ENCODE assay signal across 18 cellular contexts in the genomic region with DNA sequence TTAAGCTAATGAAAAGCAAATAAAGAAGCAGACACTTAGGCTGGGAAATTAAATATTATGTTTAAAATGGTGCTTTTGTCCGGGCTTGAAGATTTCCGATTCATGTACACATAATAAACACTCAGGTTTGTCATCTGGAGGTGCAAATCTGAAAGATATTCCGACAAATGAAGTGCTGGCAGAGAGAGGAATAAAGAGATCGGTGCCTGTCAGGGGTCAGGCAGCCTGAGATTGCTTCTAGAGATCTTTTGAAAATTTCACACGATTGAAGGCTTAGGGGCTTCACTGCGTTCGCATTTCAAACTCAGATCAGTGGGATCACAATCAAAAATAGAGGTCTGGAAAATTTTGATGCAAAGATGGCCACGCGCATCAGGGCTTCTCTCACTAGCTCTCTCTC. TPM values are rescaled to one million over a fixed set of nuclear protein-coding genes. Genes with fewer than 3 reads are reported as not detected.
DNase-seq lines count a peak whose midpoint lies in the region; ATAC-seq and TF ChIP-seq lines count a peak whose summit lies in the region.
"Had no signal": no experiment of that assay in that cellular context is flagged by ENCODE, and none has a peak within 500 bp of the region (broad histone marks: within the 10 kb centered on the region; RNA-seq: fewer than 3 reads in every experiment).

No MANE protein-coding gene starts in this region.

- intact Hi-C loops in activated CD4-positive, alpha-beta T cell treated with anti-CD3 and anti-CD28 coated beads, Interleukin-2, amount 10 ng/mL, durations not matched to agents 24 days and 14 days (cut with micrococcal nuclease) = loop anchor here (2.0 kb wide), 2 partner anchors 23 to 47 kb away; no protein-coding TSS in a partner anchor
- intact Hi-C loops in sigmoid colon (cut with DNase I) = no loop called here

- TF ChIP-seq EP300 in tibial nerve (IDR thresholded peaks at IDR 0.05) (no peak), sigmoid colon (IDR thresholded peaks at IDR 0.05) (no peak)

- TF ChIP-seq POLR2A in tibial nerve (IDR thresholded peaks at IDR 0.05) (no peak), sigmoid colon (IDR thresholded peaks at IDR 0.05) (no peak)

- H3K36me3 ChIP-seq in neuron (ENCODE audit: insufficient read depth, low read length) = no peaks in the 10 kb centered on the region
- no peaks in the 10 kb centered on the region for H3K36me3 ChIP-seq in tibial nerve
- no peaks in the 10 kb centered on the region for H3K36me3 ChIP-seq in sigmoid colon
- H3K36me3 ChIP-seq: BLaER1 had no signal

- peaks cover 52% of the 10 kb centered on the region for H3K4me1 ChIP-seq in neuron (ENCODE audit: insufficient read depth, low read length)
- peaks cover 0 to 60% (median 6%) of the 10 kb centered on the region in 4 donors for H3K4me1 ChIP-seq in tibial nerve
- peaks cover 0 to 36% (median 34%) of the 10 kb centered on the region in 4 donors for H3K4me1 ChIP-seq in sigmoid colon
- H3K4me1 ChIP-seq: BLaER1 had no signal

- peaks cover 12% of the 10 kb centered on the region for H3K9me3 Mint-ChIP-seq in activated CD4-positive, alpha-beta T cell treated with anti-CD3 and anti-CD28 coated beads, Interleukin-2, amount 10 ng/mL, durations not matched to agents 24 days and 14 days
- H3K9me3 Mint-ChIP-seq in brain = peaks cover 0 to 8% (median 0%) of the 10 kb centered on the region in 5 experiments
- H3K9me3 Mint-ChIP-seq in activated CD8-positive, alpha-beta T cell treated with anti-CD3 and anti-CD28 coated beads, Interleukin-2, amount 10 ng/mL, durations not matched to agents 7 days and 5 days (ENCODE audit: insufficient read depth) = no peaks in the 10 kb centered on the region

- peak overlapping the region; percentile 41 for H3K27ac Mint-ChIP-seq in activated CD4-positive, alpha-beta T cell treated with anti-CD3 and anti-CD28 coated beads, Interleukin-2, amount 10 ng/mL, durations not matched to agents 24 days and 14 days
- peak overlapping the region in 3 of 5 experiments; percentile 72 to 97 (median 90) for H3K27ac Mint-ChIP-seq in brain
- H3K27ac Mint-ChIP-seq in activated CD8-positive, alpha-beta T cell treated with anti-CD3 and anti-CD28 coated beads, Interleukin-2, amount 10 ng/mL, durations not matched to agents 7 days and 5 days = no peak overlapping the region

- CTCF ChIA-PET in activated CD8-positive, alpha-beta T cell treated with anti-CD3 and anti-CD28 coated beads, Interleukin-2, amount 10 ng/mL, durations not matched to agents 7 days and 5 days (lab: Charles Lee) = interaction anchor here (1.1 to 1.4 kb wide), 2 partner anchors 37 to 47 kb away, joined by 3 to 5 read pairs; no protein-coding TSS in a partner anchor

- peak overlapping the region; percentile 65 for H2AFZ ChIP-seq in neuron (ENCODE audit: low read depth, low read length)

- H3K4me3 ChIP-seq in neuron (ENCODE audit: low read length) (peak overlapping the region; percentile 63), tibial nerve (no peak overlapping the region), sigmoid colon (no peak overlapping the region)
- H3K4me3 ChIP-seq: BLaER1 had no signal

- H3K4me3 Mint-ChIP-seq in activated CD4-positive, alpha-beta T cell treated with anti-CD3 and anti-CD28 coated beads, Interleukin-2, amount 10 ng/mL, durations not matched to agents 24 days and 14 days = no peak overlapping the region
- peak overlapping the region in 3 of 5 experiments; percentile 48 to 79 (median 62) for H3K4me3 Mint-ChIP-seq in brain
- no peak overlapping the region for H3K4me3 Mint-ChIP-seq in activated CD8-positive, alpha-beta T cell treated with anti-CD3 and anti-CD28 coated beads, Interleukin-2, amount 10 ng/mL, durations not matched to agents 7 days and 5 days

- no peak for TF ChIP-seq CTCF in brain (conservative IDR thresholded peaks at IDR 0.05)
- no peak for TF ChIP-seq CTCF in tibial nerve (IDR thresholded peaks at IDR 0.05)
- no peak for TF ChIP-seq CTCF in sigmoid colon (IDR thresholded peaks at IDR 0.05)

- no peaks in the 10 kb centered on the region for H3K4me1 Mint-ChIP-seq in activated CD4-positive, alpha-beta T cell treated with anti-CD3 and anti-CD28 coated beads, Interleukin-2, amount 10 ng/mL, durations not matched to agents 24 days and 14 days
- peaks cover 68% of the 10 kb centered on the region for H3K4me1 Mint-ChIP-seq in brain
- H3K4me1 Mint-ChIP-seq in activated CD8-positive, alpha-beta T cell treated with anti-CD3 and anti-CD28 coated beads, Interleukin-2, amount 10 ng/mL, durations not matched to agents 7 days and 5 days (ENCODE audit: low read depth) = peaks cover 2% of the 10 kb centered on the region

- no peak for ATAC-seq in GM21367 (IDR thresholded peaks at IDR 0.05; ENCODE audit: unreplicated experiment)
- ATAC-seq in activated CD8-positive, alpha-beta T cell treated with anti-CD3 and anti-CD28 coated beads, Interleukin-2, amount 10 ng/mL, durations not matched to agents 7 days and 5 days = no peak
- ATAC-seq: HepG2 had no signal

- H3K9me3 ChIP-seq in neuron (ENCODE audit: low read length) (peaks cover 9% of the 10 kb centered on the region), tibial nerve (no peaks in the 10 kb centered on the region), sigmoid colon (no peaks in the 10 kb centered on the region)

- peaks cover 80% of the 10 kb centered on the region for H3K27me3 Mint-ChIP-seq in activated CD4-positive, alpha-beta T cell treated with anti-CD3 and anti-CD28 coated beads, Interleukin-2, amount 10 ng/mL, durations not matched to agents 24 days and 14 days
- H3K27me3 Mint-ChIP-seq in brain = peaks cover 100% of the 10 kb centered on the region
- peaks cover 87% of the 10 kb centered on the region for H3K27me3 Mint-ChIP-seq in activated CD8-positive, alpha-beta T cell treated with anti-CD3 and anti-CD28 coated beads, Interleukin-2, amount 10 ng/mL, durations not matched to agents 7 days and 5 days (ENCODE audit: low read depth)

- POLR2A ChIA-PET in activated CD8-positive, alpha-beta T cell treated with anti-CD3 and anti-CD28 coated beads, Interleukin-2, amount 10 ng/mL, durations not matched to agents 7 days and 5 days (lab: Charles Lee) = no interaction called here

- 62 to 69% methylated on average over 9 of the region's 9 CpGs for WGBS in tibial nerve, 2 donors
- 34 to 43% methylated on average over 9 of the region's 9 CpGs for WGBS in sigmoid colon, 2 donors

- H3K27me3 ChIP-seq in neuron (ENCODE audit: insufficient read depth, low read length) (no peaks in the 10 kb centered on the region), tibial nerve (peaks cover 0 to 4% of the 10 kb centered on the region in 2 donors), sigmoid colon (peaks cover 52 to 100% (median 77%) of the 10 kb centered on the region in 3 donors)

- no peak for DNase-seq in activated CD4-positive, alpha-beta T cell treated with anti-CD3 and anti-CD28 coated beads, Interleukin-2, amount 10 ng/mL, durations not matched to agents 24 days and 14 days
- DNase-seq in activated CD4-positive, alpha-beta T cell treated with anti-CD3 and anti-CD28 coated beads, Interleukin-2, amount 50 U/mL, for 4 hours = no peak
- DNase-seq in tibial nerve (ENCODE audit: low spot score in 2 of 2) (no peak), sigmoid colon (no peak)
- DNase-seq in activated CD8-positive, alpha-beta T cell treated with anti-CD3 and anti-CD28 coated beads, Interleukin-2, amount 10 ng/mL, durations not matched to agents 7 days and 5 days = no peak
- DNase-seq: CD8-positive, alpha-beta memory T cell; DND-41; Kasumi-1; NCI-H1105 treated with DMSO at 0.1 percent for 48 hours; NCI-H1694 treated with DMSO at 0.1 percent for 48 hours; NCI-H2107; NCI-H226; NCI-H524 treated with DMSO at 0.1 percent for 48 hours had no signal

- H3K27ac ChIP-seq in tibial nerve = peak overlapping the region in 3 of 4 donors; percentile 64 to 100 (median 99)
- H3K27ac ChIP-seq in sigmoid colon = no peak overlapping the region
- H3K27ac ChIP-seq: BLaER1 had no signal

- H3K36me3 Mint-ChIP-seq in activated CD4-positive, alpha-beta T cell treated with anti-CD3 and anti-CD28 coated beads, Interleukin-2, amount 10 ng/mL, durations not matched to agents 24 days and 14 days (ENCODE audit: low read depth) = peaks cover 7% of the 10 kb centered on the region
- no peaks in the 10 kb centered on the region for H3K36me3 Mint-ChIP-seq in brain
- peaks cover 9% of the 10 kb centered on the region for H3K36me3 Mint-ChIP-seq in activated CD8-positive, alpha-beta T cell treated with anti-CD3 and anti-CD28 coated beads, Interleukin-2, amount 10 ng/mL, durations not matched to agents 7 days and 5 days (ENCODE audit: low read depth)
- H3K36me3 Mint-ChIP-seq: CD8-positive, alpha-beta memory T cell had no signal

RNA-seq across cellular contexts. Expression of a gene that starts 33.2 kb away (rescaled TPM):
- not detected in 2 replicates for total RNA-seq in activated CD4-positive, alpha-beta T cell treated with anti-CD3 and anti-CD28 coated beads, Interleukin-2, amount 10 ng/mL, durations not matched to agents 24 days and 14 days
- polyA plus RNA-seq in brain (ENCODE audit: insufficient read depth, low read depth, low replicate concordance) (60.4 TPM), sigmoid colon (10 to 100 TPM; 12.6 to 20.0 (median 12.9) TPM)
- total RNA-seq in tibial nerve (100 to 1,000 TPM in 3 of 4 donors, 10 to 100 TPM in 1; 70.8 to 129 (median 124) TPM), sigmoid colon (10 to 100 TPM; 24.0 to 47.9 (median 31.0) TPM)
- total RNA-seq in activated CD8-positive, alpha-beta T cell treated with anti-CD3 and anti-CD28 coated beads, Interleukin-2, amount 10 ng/mL, durations not matched to agents 7 days and 5 days = not detected
- total RNA-seq: CD8-positive, alpha-beta memory T cell had no signal
- polyA plus RNA-seq: CD8-positive, alpha-beta memory T cell had no signal

Comparison
In these comparisons a context has a peak if more than half of its experiments do, and no peak if none do; other contexts are left out.
1. H3K4me3 Mint-ChIP-seq: peak in brain (3 of 5); none in activated CD4-positive, alpha-beta T cell treated with anti-CD3 and anti-CD28 coated beads, Interleukin-2, amount 10 ng/mL, durations not matched to agents 24 days and 14 days (single experiment) and activated CD8-positive, alpha-beta T cell treated with anti-CD3 and anti-CD28 coated beads, Interleukin-2, amount 10 ng/mL, durations not matched to agents 7 days and 5 days (single experiment).
2. H3K27ac ChIP-seq: peak in tibial nerve (3 of 4); none in sigmoid colon (0 of 4).
3. RNA of a gene that starts 33.2 kb away (total RNA-seq): 70.8 to 129 TPM in tibial nerve and 24.0 to 47.9 TPM in sigmoid colon; not detected in activated CD4-positive, alpha-beta T cell treated with anti-CD3 and anti-CD28 coated beads, Interleukin-2, amount 10 ng/mL, durations not matched to agents 24 days and 14 days and not detected in activated CD8-positive, alpha-beta T cell treated with anti-CD3 and anti-CD28 coated beads, Interleukin-2, amount 10 ng/mL, durations not matched to agents 7 days and 5 days; every median in the first group is over 10 times any median in the second.